Comparison of ENCODE assay signal across 23 cellular contexts in the genomic region with DNA sequence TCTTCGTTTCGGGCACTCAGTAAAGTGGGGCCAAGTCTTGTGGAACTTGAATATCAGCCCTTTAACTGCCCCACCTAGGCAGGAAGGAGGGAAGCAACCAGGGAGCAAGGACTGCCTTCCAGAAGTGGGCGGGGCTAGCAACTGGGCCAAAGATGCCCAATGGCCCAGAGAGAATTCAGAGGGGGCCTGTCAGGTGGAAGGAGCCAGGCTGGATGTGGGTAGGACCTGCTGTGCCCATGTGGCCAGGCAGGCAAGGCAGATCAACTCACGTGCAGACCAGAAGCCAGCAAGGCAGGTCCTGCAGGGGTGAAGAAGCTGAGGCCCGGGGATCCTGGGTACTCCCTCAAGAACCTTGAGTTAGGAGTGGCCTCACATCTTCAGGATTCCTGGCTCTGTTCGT. TPM values are rescaled to one million over a fixed set of nuclear protein-coding genes. Genes with fewer than 3 reads are reported as not detected.
"Had no signal": no experiment of that assay in that cellular context is flagged by ENCODE, and none has a peak within 500 bp of the region (broad histone marks: within the 10 kb centered on the region; RNA-seq: fewer than 3 reads in every experiment).

No MANE protein-coding gene starts in this region.

- ATAC-seq: activated naive CD8-positive, alpha-beta T cell treated with anti-CD3 and anti-CD28 coated beads, Interleukin-2, amount 50 U/mL, for 24 hours; foreskin keratinocyte; left lung; naive thymus-derived CD8-positive, alpha-beta T cell; upper lobe of right lung had no signal

- H3K36me3 ChIP-seq: thyroid gland, upper lobe of right lung had no signal

- H3K9me3 ChIP-seq: left lung, thyroid gland, upper lobe of right lung had no signal

- H3K27ac Mint-ChIP-seq: activated B cell treated with CpG ODN at 0.5 μM for 24 hours; activated naive CD8-positive, alpha-beta T cell treated with anti-CD3 and anti-CD28 coated beads, Interleukin-2, amount 50 U/mL, for 24 hours; activated T-helper 1 cell treated with anti-CD3 and anti-CD28 coated beads, Interleukin-12 subunit alpha, Interleukin-12 subunit beta, Interleukin-2, Interleukin-4 antibody, amounts not matched to agents 30 ng/mL and 10 ng/mL and 1 ng/mL, durations not matched to agents 14 hours and 24 hours and 36 hours; immature natural killer cell; mesothelial cell of epicardium; naive thymus-derived CD8-positive, alpha-beta T cell; progenitor cell of endocrine pancreas; T-helper 1 cell treated with Interleukin-12 subunit alpha and Interleukin-12 subunit beta and Interleukin-4 antibody, amounts not matched to agents 30 μg/mL and 1 μg/mL, for 36 hours had no signal

- H3K4me3 Mint-ChIP-seq: activated B cell treated with CpG ODN at 0.5 μM for 24 hours; activated naive CD8-positive, alpha-beta T cell treated with anti-CD3 and anti-CD28 coated beads, Interleukin-2, amount 50 U/mL, for 24 hours; activated T-helper 1 cell treated with anti-CD3 and anti-CD28 coated beads, Interleukin-12 subunit alpha, Interleukin-12 subunit beta, Interleukin-2, Interleukin-4 antibody, amounts not matched to agents 30 ng/mL and 10 ng/mL and 1 ng/mL, durations not matched to agents 14 hours and 24 hours and 36 hours; brain; immature natural killer cell; mesothelial cell of epicardium; naive thymus-derived CD8-positive, alpha-beta T cell; T-helper 1 cell treated with Interleukin-12 subunit alpha and Interleukin-12 subunit beta and Interleukin-4 antibody, amounts not matched to agents 30 μg/mL and 1 μg/mL, for 36 hours had no signal

- H3K9me3 Mint-ChIP-seq: activated B cell treated with CpG ODN at 0.5 μM for 24 hours; activated naive CD8-positive, alpha-beta T cell treated with anti-CD3 and anti-CD28 coated beads, Interleukin-2, amount 50 U/mL, for 24 hours; activated T-helper 1 cell treated with anti-CD3 and anti-CD28 coated beads, Interleukin-12 subunit alpha, Interleukin-12 subunit beta, Interleukin-2, Interleukin-4 antibody, amounts not matched to agents 30 ng/mL and 10 ng/mL and 1 ng/mL, durations not matched to agents 14 hours and 24 hours and 36 hours; brain; immature natural killer cell; mesothelial cell of epicardium; naive thymus-derived CD8-positive, alpha-beta T cell; T-helper 1 cell treated with Interleukin-12 subunit alpha and Interleukin-12 subunit beta and Interleukin-4 antibody, amounts not matched to agents 30 μg/mL and 1 μg/mL, for 36 hours had no signal

- H3K27me3 ChIP-seq: thyroid gland, upper lobe of right lung had no signal

- H3K27me3 Mint-ChIP-seq: activated B cell treated with CpG ODN at 0.5 μM for 24 hours; activated naive CD8-positive, alpha-beta T cell treated with anti-CD3 and anti-CD28 coated beads, Interleukin-2, amount 50 U/mL, for 24 hours; naive thymus-derived CD8-positive, alpha-beta T cell had no signal

- DNase-seq: activated B cell treated with CpG ODN at 0.5 μM for 24 hours; activated CD4-positive, alpha-beta T cell treated with anti-CD3 and anti-CD28 coated beads for 4 hours; activated CD4-positive, alpha-beta T cell treated with anti-CD3 and anti-CD28 coated beads, Interleukin-2, amount 50 U/mL, for 48 hours; activated gamma-delta T cell; activated naive CD4-positive, alpha-beta T cell treated with anti-CD3 and anti-CD28 coated beads, Interleukin-2, amount 50 U/mL, for 16 hours; activated naive CD8-positive, alpha-beta T cell treated with anti-CD3 and anti-CD28 coated beads, Interleukin-2, amount 50 U/mL, for 24 hours; central memory CD4-positive, alpha-beta T cell; foreskin keratinocyte; immature natural killer cell; left lung; naive thymus-derived CD8-positive, alpha-beta T cell; retina; stimulated activated CD4-positive, alpha-beta T cell treated with anti-CD3 and anti-CD28 coated beads, Interleukin-4, amount 100 ng/mL, for 24 hours; stimulated activated naive CD4-positive, alpha-beta T cell treated with Interleukin-2 at 50 U/mL for 16 hours; T1000; thyroid gland; upper lobe of right lung had no signal

- H3K4me3 ChIP-seq: coronary artery, left lung, thyroid gland, upper lobe of right lung had no signal

- H3K27ac ChIP-seq: coronary artery, foreskin keratinocyte, left lung, thyroid gland, upper lobe of right lung had no signal

RNA-seq across cellular contexts. Expression of gene MAP6D1, which starts 5.5 kb away (rescaled TPM):
- polyA plus RNA-seq: immature natural killer cell had no signal
